ENCODE assay signal across 25 cellular contexts in genomic region chr11:45620243-45620642, GRCh38. TPM values are rescaled to one million over a fixed set of nuclear protein-coding genes. Genes with fewer than 3 reads are reported as not detected.
"Had no signal": no experiment of that assay in that cellular context is flagged by ENCODE, and none has a peak within 500 bp of the region (broad histone marks: within the 10 kb centered on the region; RNA-seq: fewer than 3 reads in every experiment).

No MANE protein-coding gene starts in this region.

- H3K4me3 Mint-ChIP-seq: mesothelial cell of epicardium had no signal

- DNase-seq: dermis blood vessel endothelial cell; dorsolateral prefrontal cortex; effector CD4-positive, alpha-beta T cell; effector memory CD4-positive, alpha-beta T cell; esophagus squamous epithelium; foreskin fibroblast; foreskin melanocyte; gastrocnemius medialis; glutamatergic neuron; head of caudate nucleus; heart right ventricle; hippocampal formation; left cardiac atrium; left lung; left ventricle myocardium superior; lower lobe of right lung; mesenchymal stem cell; mucosa of descending colon; naive B cell had no signal

- H3K27ac ChIP-seq: coronary artery, dorsolateral prefrontal cortex, esophagus squamous epithelium, gastrocnemius medialis, heart right ventricle, left lung, lower lobe of right lung had no signal

- H3K9me3 ChIP-seq: gastrocnemius medialis, mucosa of descending colon had no signal

- H3K36me3 ChIP-seq: esophagus squamous epithelium, gastrocnemius medialis, heart right ventricle, left lung, lower lobe of right lung had no signal

- H3K4me1 Mint-ChIP-seq: mesothelial cell of epicardium, naive B cell had no signal

- H3K36me3 Mint-ChIP-seq: mesothelial cell of epicardium, naive B cell had no signal

- H3K4me1 ChIP-seq: esophagus squamous epithelium, left lung, lower lobe of right lung had no signal

- H3K4me3 ChIP-seq: coronary artery, dorsolateral prefrontal cortex, esophagus squamous epithelium, gastrocnemius medialis, heart right ventricle, left lung, lower lobe of right lung, mucosa of descending colon had no signal

- H3K27ac Mint-ChIP-seq: mesothelial cell of epicardium, naive B cell had no signal

- H3K9me3 Mint-ChIP-seq: mesothelial cell of epicardium had no signal

- FAIRE-seq: colon, endothelial cell of umbilical vein, islet of Langerhans, keratinocyte had no signal

RNA-seq across cellular contexts. Expression of gene CHST1, which starts 45.2 kb away (rescaled TPM):
- polyA plus RNA-seq: keratinocyte had no signal
